8 cellular contexts compared by ENCODE assay signal in genomic region chr2:43636153-43636552, GRCh38. TPM values are rescaled to one million over a fixed set of nuclear protein-coding genes. Genes with fewer than 3 reads are reported as not detected.
A peak's percentile ranks its signal among the peaks of the same experiment; 100 is the strongest.
DNase-seq lines count a peak whose midpoint lies in the region; ATAC-seq and TF ChIP-seq lines count a peak whose summit lies in the region.
"Not testable (repeated sequence)": the region's sequence is repeated elsewhere in the genome, so short reads cannot be mapped to it uniquely, and the experiment has no call there.
"Had no signal": no experiment of that assay in that cellular context is flagged by ENCODE, and none has a peak within 500 bp of the region (broad histone marks: within the 10 kb centered on the region; RNA-seq: fewer than 3 reads in every experiment).

No MANE protein-coding gene starts in this region.

- H3K27ac Mint-ChIP-seq in CD8-positive, alpha-beta T cell; T-cell; activated CD8-positive, alpha-beta T cell treated with anti-CD3 and anti-CD28 coated beads for 36 hours; activated naive CD4-positive, alpha-beta T cell treated with anti-CD3 and anti-CD28 coated beads for 36 hours; central memory CD8-positive, alpha-beta T cell (ENCODE audit: low read depth); mesothelial cell of epicardium; neural crest cell (ENCODE audit: unreplicated experiment): not testable (repeated sequence)

- not testable (repeated sequence) for H3K4me1 ChIP-seq in CD8-positive, alpha-beta T cell (ENCODE audit: insufficient read depth, low read length)

- H3K9me3 ChIP-seq in CD8-positive, alpha-beta T cell (ENCODE audit: low read length), result not testable (repeated sequence)

- not testable (repeated sequence) for H3K36me3 Mint-ChIP-seq in CD8-positive, alpha-beta T cell; T-cell; activated CD8-positive, alpha-beta T cell treated with anti-CD3 and anti-CD28 coated beads for 36 hours (ENCODE audit: low read depth); activated naive CD4-positive, alpha-beta T cell treated with anti-CD3 and anti-CD28 coated beads for 36 hours (ENCODE audit: low read depth); mesothelial cell of epicardium; neural crest cell (ENCODE audit: low read depth)
- peaks cover 12% of the 10 kb centered on the region for H3K36me3 Mint-ChIP-seq in central memory CD8-positive, alpha-beta T cell (ENCODE audit: insufficient read depth)

- peaks cover 44% of the 10 kb centered on the region for H3K27me3 Mint-ChIP-seq in CD8-positive, alpha-beta T cell (ENCODE audit: low read depth)
- peaks cover 22 to 37% of the 10 kb centered on the region in 2 donors for H3K27me3 Mint-ChIP-seq in T-cell
- peaks cover 33% of the 10 kb centered on the region for H3K27me3 Mint-ChIP-seq in activated CD8-positive, alpha-beta T cell treated with anti-CD3 and anti-CD28 coated beads for 36 hours
- H3K27me3 Mint-ChIP-seq in activated naive CD4-positive, alpha-beta T cell treated with anti-CD3 and anti-CD28 coated beads for 36 hours (ENCODE audit: low read depth), result peaks cover 23% of the 10 kb centered on the region
- H3K27me3 Mint-ChIP-seq in central memory CD8-positive, alpha-beta T cell, result peaks cover 42% of the 10 kb centered on the region
- H3K27me3 Mint-ChIP-seq in mesothelial cell of epicardium (ENCODE audit: low read depth), result peaks cover 36% of the 10 kb centered on the region
- H3K27me3 Mint-ChIP-seq in neural crest cell (ENCODE audit: low read depth), result peaks cover 56% of the 10 kb centered on the region

- ATAC-seq in CD8-positive, alpha-beta T cell; T-cell (replicated peaks in 1 of 4); activated CD8-positive, alpha-beta T cell treated with anti-CD3 and anti-CD28 coated beads for 36 hours; central memory CD8-positive, alpha-beta T cell (replicated peaks; ENCODE audit: extremely low read depth, poor library complexity, severe bottlenecking): not testable (repeated sequence)

- H3K9me3 Mint-ChIP-seq in CD8-positive, alpha-beta T cell; T-cell; activated CD8-positive, alpha-beta T cell treated with anti-CD3 and anti-CD28 coated beads for 36 hours; activated naive CD4-positive, alpha-beta T cell treated with anti-CD3 and anti-CD28 coated beads for 36 hours; central memory CD8-positive, alpha-beta T cell; mesothelial cell of epicardium; neural crest cell: not testable (repeated sequence)

- H3K4me1 Mint-ChIP-seq in CD8-positive, alpha-beta T cell (ENCODE audit: low read depth), result peaks cover 17% of the 10 kb centered on the region
- H3K4me1 Mint-ChIP-seq in T-cell (peaks cover 12 to 24% (median 20%) of the 10 kb centered on the region in 3 donors), mesothelial cell of epicardium (peaks cover 41% of the 10 kb centered on the region), neural crest cell (peaks cover 21% of the 10 kb centered on the region)
- not testable (repeated sequence) for H3K4me1 Mint-ChIP-seq in activated CD8-positive, alpha-beta T cell treated with anti-CD3 and anti-CD28 coated beads for 36 hours (ENCODE audit: low read depth); activated naive CD4-positive, alpha-beta T cell treated with anti-CD3 and anti-CD28 coated beads for 36 hours (ENCODE audit: low read depth)
- peaks cover 18% of the 10 kb centered on the region for H3K4me1 Mint-ChIP-seq in central memory CD8-positive, alpha-beta T cell

- H3K36me3 ChIP-seq in CD8-positive, alpha-beta T cell (ENCODE audit: insufficient read depth, low read length), result not testable (repeated sequence)

- CTCF ChIA-PET in CD8-positive, alpha-beta T cell (lab: Charles Lee), result interaction anchor here (0.6 kb wide), 1 partner anchor 95 kb away, joined by 5 read pairs; no protein-coding TSS in a partner anchor
- CTCF ChIA-PET in T-cell (lab: Charles Lee), result interaction anchor here in 1 of 2 donors (0.7 kb wide), 2 partner anchors 22 to 88 kb away, joined by 3 read pairs; no protein-coding TSS in a partner anchor
- CTCF ChIA-PET in activated CD8-positive, alpha-beta T cell treated with anti-CD3 and anti-CD28 coated beads for 36 hours (lab: Charles Lee), result interaction anchor here (0.6 to 1.1 kb wide), 3 partner anchors 26 to 69 kb away, joined by 3 to 5 read pairs (median 3); no protein-coding TSS in a partner anchor
- CTCF ChIA-PET in activated naive CD4-positive, alpha-beta T cell treated with anti-CD3 and anti-CD28 coated beads for 36 hours (lab: Charles Lee), result interaction anchor here (0.7 to 1.3 kb wide), 6 partner anchors 23 to 204 kb away, joined by 3 to 5 read pairs (median 4); no protein-coding TSS in a partner anchor

- peak overlapping the region; percentile 20 for H3K4me3 Mint-ChIP-seq in CD8-positive, alpha-beta T cell
- H3K4me3 Mint-ChIP-seq in T-cell (peak overlapping the region; percentile 28 to 90 (median 60)), mesothelial cell of epicardium (peak overlapping the region; percentile 41), neural crest cell (peak overlapping the region; percentile 58)
- H3K4me3 Mint-ChIP-seq in activated CD8-positive, alpha-beta T cell treated with anti-CD3 and anti-CD28 coated beads for 36 hours, result peak overlapping the region; percentile 12
- peak overlapping the region; percentile 47 for H3K4me3 Mint-ChIP-seq in activated naive CD4-positive, alpha-beta T cell treated with anti-CD3 and anti-CD28 coated beads for 36 hours
- H3K4me3 Mint-ChIP-seq in central memory CD8-positive, alpha-beta T cell, result peak overlapping the region; percentile 92

- TF ChIP-seq CTCF in CD8-positive, alpha-beta T cell (IDR thresholded peaks at IDR 0.05); activated CD8-positive, alpha-beta T cell treated with anti-CD3 and anti-CD28 coated beads for 36 hours (IDR thresholded peaks at IDR 0.05); mesothelial cell of epicardium (IDR thresholded peaks at IDR 0.05; ENCODE audit: unreplicated experiment); neural crest cell (conservative IDR thresholded peaks at IDR 0.05): not testable (repeated sequence)

- POLR2A ChIA-PET in CD8-positive, alpha-beta T cell (lab: Charles Lee); activated CD8-positive, alpha-beta T cell treated with anti-CD3 and anti-CD28 coated beads for 36 hours (lab: Charles Lee): not testable (repeated sequence)
- POLR2A ChIA-PET in T-cell (lab: Charles Lee), result interaction anchor here (0.6 to 0.7 kb wide), 5 partner anchors 13 to 567 kb away, joined by 3 to 6 read pairs (median 4); partner anchors contain the start of gene THADA (in 1 of the 2)

- H3K27me3 ChIP-seq in CD8-positive, alpha-beta T cell (ENCODE audit: insufficient read depth, low read length), result not testable (repeated sequence)

- not testable (repeated sequence) for H3K27ac ChIP-seq in CD8-positive, alpha-beta T cell (ENCODE audit: low read depth, low read length)

- intact Hi-C loops in CD8-positive, alpha-beta T cell (cut with DNase I, micrococcal nuclease), result loop anchor here (2.0 to 10.0 kb wide), 3 partner anchors 23 to 139 kb away; partner anchors contain the start of genes DYNC2LI1 (in 1 of the 2) and THADA (in 1 of the 2)
- intact Hi-C loops in activated CD8-positive, alpha-beta T cell treated with anti-CD3 and anti-CD28 coated beads for 36 hours (cut with micrococcal nuclease), result not testable (repeated sequence)
- intact Hi-C loops in activated naive CD4-positive, alpha-beta T cell treated with anti-CD3 and anti-CD28 coated beads for 36 hours (cut with micrococcal nuclease), result loop anchor here (2.0 to 5.0 kb wide), 3 partner anchors 136 to 725 kb away; partner anchors contain the start of genes CAMKMT, DYNC2LI1 and PREPL

- not testable (repeated sequence) for DNase-seq in CD8-positive, alpha-beta T cell; T-cell; activated CD8-positive, alpha-beta T cell treated with anti-CD3 and anti-CD28 coated beads for 36 hours; activated naive CD4-positive, alpha-beta T cell treated with anti-CD3 and anti-CD28 coated beads for 36 hours; central memory CD8-positive, alpha-beta T cell (ENCODE audit: low spot score in 2 of 2); mesothelial cell of epicardium (ENCODE audit: low spot score in 2 of 2, unreplicated experiment in 2 of 2); neural crest cell (ENCODE audit: low read depth, low spot score)

- H3K4me3 ChIP-seq in CD8-positive, alpha-beta T cell (ENCODE audit: low read depth, low read length), result not testable (repeated sequence)

RNA-seq across cellular contexts. Expression of gene PLEKHH2, which starts 0.9 kb away (rescaled TPM):
- total RNA-seq in CD8-positive, alpha-beta T cell, result 1 to 10 TPM; 1.5 to 1.7 TPM
- 1 to 10 TPM in 4 of 5 donors, under 1 TPM in 1; 0.96 to 3.1 (median 2.2) TPM for total RNA-seq in T-cell
- under 1 TPM; 0.43 to 0.56 TPM for total RNA-seq in activated CD8-positive, alpha-beta T cell treated with anti-CD3 and anti-CD28 coated beads for 36 hours
- under 1 TPM; 0.64 to 0.72 TPM for total RNA-seq in activated naive CD4-positive, alpha-beta T cell treated with anti-CD3 and anti-CD28 coated beads for 36 hours
- 11.3 to 12.0 TPM (median 11.8 TPM) in 3 replicates for total RNA-seq in mesothelial cell of epicardium
- 1.9 and 2.1 TPM in 2 replicates for total RNA-seq in neural crest cell

RNA-seq across cellular contexts. Expression of gene C1GALT1C1L, which starts 40.1 kb away (rescaled TPM):
- not detected for total RNA-seq in CD8-positive, alpha-beta T cell
- not detected for total RNA-seq in T-cell
- total RNA-seq in activated CD8-positive, alpha-beta T cell treated with anti-CD3 and anti-CD28 coated beads for 36 hours, result under 1 TPM in 1 of 2 experiments, not detected in 1; 0.36 TPM
- not detected for total RNA-seq in activated naive CD4-positive, alpha-beta T cell treated with anti-CD3 and anti-CD28 coated beads for 36 hours
- total RNA-seq in mesothelial cell of epicardium, result 0.29 to 0.38 TPM (median 0.38 TPM) in 3 replicates
- not detected in 2 replicates for total RNA-seq in neural crest cell
- total RNA-seq: HFFc6 had no signal

RNA-seq across cellular contexts. Expression of gene THADA, which starts 40.3 kb away (rescaled TPM):
- 10 to 100 TPM; 28.5 to 28.6 TPM for total RNA-seq in CD8-positive, alpha-beta T cell
- total RNA-seq in T-cell, result 10 to 100 TPM; 36.4 to 50.5 (median 40.6) TPM
- total RNA-seq in activated CD8-positive, alpha-beta T cell treated with anti-CD3 and anti-CD28 coated beads for 36 hours, result 10 to 100 TPM; 31.3 to 31.6 TPM
- 10 to 100 TPM; 28.6 to 31.5 TPM for total RNA-seq in activated naive CD4-positive, alpha-beta T cell treated with anti-CD3 and anti-CD28 coated beads for 36 hours
- 28.5 to 33.6 TPM (median 29.7 TPM) in 3 replicates for total RNA-seq in mesothelial cell of epicardium
- total RNA-seq in neural crest cell, result 33.7 and 33.8 TPM in 2 replicates

Comparison
In these comparisons a context has a peak if more than half of its experiments do, and no peak if none do; other contexts are left out.
1. H3K4me3 Mint-ChIP-seq: peak in every context shown above with its lines; median percentile 92 in central memory CD8-positive, alpha-beta T cell; 60 in T-cell; 58 in neural crest cell; 47 in activated naive CD4-positive, alpha-beta T cell treated with anti-CD3 and anti-CD28 coated beads for 36 hours; 41 in mesothelial cell of epicardium; 20 in CD8-positive, alpha-beta T cell; 12 in activated CD8-positive, alpha-beta T cell treated with anti-CD3 and anti-CD28 coated beads for 36 hours.